8 cellular contexts compared by ENCODE assay signal in the genomic region with DNA sequence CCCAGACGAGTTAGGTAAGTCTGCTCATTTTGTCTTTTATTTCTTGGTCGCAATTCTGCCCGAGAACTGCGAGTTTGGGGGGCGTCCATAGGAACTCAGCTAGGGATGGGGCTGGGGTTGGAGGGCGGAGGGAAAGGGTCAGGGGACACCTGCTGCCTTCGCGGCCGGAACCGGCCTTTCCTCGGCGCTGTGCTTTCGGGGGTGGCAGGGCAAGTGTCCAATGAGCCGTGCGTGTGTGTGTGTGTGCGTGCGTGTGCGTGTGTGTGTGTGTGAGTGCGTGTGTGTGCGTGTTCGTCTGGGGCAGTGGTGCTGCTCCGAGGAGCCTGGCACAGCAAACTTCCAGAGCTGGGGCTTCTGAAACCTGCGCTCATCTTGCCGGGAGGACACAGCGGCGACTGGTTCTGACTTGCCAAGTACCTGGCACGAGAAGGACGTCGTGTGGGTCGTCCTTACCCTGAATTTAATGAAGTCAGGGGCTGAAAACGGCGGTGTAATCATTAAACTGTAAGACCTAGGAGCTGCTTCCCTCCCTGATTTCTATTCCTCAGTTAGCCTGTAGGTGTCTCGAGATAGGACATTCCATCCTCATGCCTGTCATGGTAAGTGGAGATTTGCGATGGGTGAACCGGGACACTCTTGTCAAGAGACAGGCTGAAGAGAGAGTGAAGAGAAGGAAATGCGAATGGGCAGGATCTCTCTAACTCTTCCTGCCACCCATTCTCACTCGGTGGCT. TPM values are rescaled to one million over a fixed set of nuclear protein-coding genes. Genes with fewer than 3 reads are reported as not detected.
DNase-seq lines count a peak whose midpoint lies in the region; ATAC-seq lines count a peak whose summit lies in the region.

No MANE protein-coding gene starts in this region.

- H2BK120ac ChIP-seq in neuronal stem cell (ENCODE audit: low read depth, low read length) = no peak overlapping the region

- no peak overlapping the region for H2AK5ac ChIP-seq in neuronal stem cell (ENCODE audit: low read depth, low read length)

- H3K27me3 ChIP-seq in GM23248 (replicated peaks; ENCODE audit: insufficient read depth) (no peaks in the 10 kb centered on the region), neuronal stem cell (ENCODE audit: control insufficient read depth in 3 of 3, insufficient read depth in 3 of 3, low read depth in 1 of 3, low read length in 3 of 3) (peaks cover 0 to 2% (median 0%) of the 10 kb centered on the region in 3 experiments)

- no peak overlapping the region for H3K14ac ChIP-seq in neuronal stem cell (ENCODE audit: low read length)

- no peak for ATAC-seq in GM21367 (IDR thresholded peaks at IDR 0.05; ENCODE audit: unreplicated experiment)
- ATAC-seq in GM19328 (IDR thresholded peaks at IDR 0.05; ENCODE audit: unreplicated experiment) = no peak

- H2BK12ac ChIP-seq in neuronal stem cell (ENCODE audit: low read length) = no peak overlapping the region

- H3K36me3 ChIP-seq in GM23248 (ENCODE audit: low read depth) = no peaks in the 10 kb centered on the region
- peaks cover 0 to 3% of the 10 kb centered on the region in 2 donors for H3K36me3 ChIP-seq in neuronal stem cell (replicated peaks in 1 of 2; ENCODE audit: control insufficient read depth in 2 of 2, insufficient read depth in 2 of 2, low read length in 2 of 2)

- peak overlapping the region; percentile 84 for H2AFZ ChIP-seq in GM23248
- H2AFZ ChIP-seq in neuronal stem cell (ENCODE audit: low read length) = peak overlapping the region; percentile 89

- no peak overlapping the region for H2BK5ac ChIP-seq in neuronal stem cell (ENCODE audit: low read length)

- peak; percentile 57 for DNase-seq in DMS 273 treated with DMSO at 0.1 percent for 48 hours (lab: John Stamatoyannopoulos, UW)
- peak; percentile 75 for DNase-seq in GM23248
- DNase-seq in NCI-H2081 (lab: John Stamatoyannopoulos, UW) = peak; percentile 14 to 66
- DNase-seq in activated T-cell treated with anti-CD3 and anti-CD28 coated beads, Interleukin-2, amount 50 U/mL, for 48 hours = peak; percentile 19 to 21
- peak; percentile 34 for DNase-seq in globus pallidus (ENCODE audit: low spot score)
- peak; percentile 49 for DNase-seq in neuronal stem cell (ENCODE audit: low spot score)

- H3K27ac ChIP-seq in GM23248 (no peak overlapping the region), neuronal stem cell (replicated peaks; ENCODE audit: low read length) (no peak overlapping the region)

- H3K18ac ChIP-seq in neuronal stem cell (ENCODE audit: low read length) = peak overlapping the region; percentile 83

- H3K9me3 ChIP-seq in GM23248 (ENCODE audit: low read depth) (no peaks in the 10 kb centered on the region), neuronal stem cell (replicated peaks in 1 of 2; ENCODE audit: control insufficient read depth in 2 of 2, insufficient read depth in 1 of 2, low read depth in 1 of 2, low read length in 2 of 2) (no peaks in the 10 kb centered on the region)

- no peaks in the 10 kb centered on the region for H3K79me2 ChIP-seq in GM23248 (ENCODE audit: insufficient read depth)

- 1 to 2% methylated on average over 35 to 37 of the region's 37 CpGs for WGBS in GM23248 (ENCODE audit: low coverage in 1 of 2, low lambda C conversion rate in 2 of 2, missing lambda C conversion rate in 2 of 2), 2 experiments
- WGBS in neuronal stem cell (ENCODE audit: extremely low coverage in 2 of 2, insufficient read length in 2 of 2, insufficient replicate concordance in 1 of 2), 2 donors = no CpG with 5 or more reads among the region's 37 CpGs

- peak overlapping the region; percentile 78 for H3K4me3 ChIP-seq in GM23248
- H3K4me3 ChIP-seq in neuronal stem cell (ENCODE audit: low read length in 2 of 2) = peak overlapping the region; percentile 66 to 89

- peaks cover 15% of the 10 kb centered on the region for H3F3A ChIP-seq in GM23248 (ENCODE audit: insufficient read depth)

- peaks cover 19% of the 10 kb centered on the region for H3K4me1 ChIP-seq in GM23248 (ENCODE audit: insufficient read depth)
- H3K4me1 ChIP-seq in neuronal stem cell (ENCODE audit: control insufficient read depth in 2 of 2, insufficient read depth in 1 of 2, low read depth in 1 of 2, low read length in 2 of 2) = peaks cover 5 to 24% of the 10 kb centered on the region in 2 donors

- no peak overlapping the region for H2BK15ac ChIP-seq in neuronal stem cell (ENCODE audit: low read length)

- peak overlapping the region; percentile 76 for H3K9ac ChIP-seq in GM23248
- peak overlapping the region; percentile 93 for H3K9ac ChIP-seq in neuronal stem cell (ENCODE audit: low read depth, low read length, poor library complexity)

- no peak overlapping the region for H3K23ac ChIP-seq in neuronal stem cell (ENCODE audit: low read depth, low read length, poor library complexity)

- no peak overlapping the region for H3K4ac ChIP-seq in neuronal stem cell (ENCODE audit: low read length)

- H3K9me2 ChIP-seq in GM23248 (ENCODE audit: insufficient read depth) = no peaks in the 10 kb centered on the region

- no peaks in the 10 kb centered on the region for H4K20me1 ChIP-seq in GM23248 (ENCODE audit: insufficient read depth)

- H4K8ac ChIP-seq in neuronal stem cell (ENCODE audit: low read depth, low read length) = no peak overlapping the region

- H4K91ac ChIP-seq in neuronal stem cell (ENCODE audit: low read depth, low read length, poor library complexity) = no peak overlapping the region

- in situ Hi-C loops in GM23248 (cut with MboI) = no loop called here

- no peaks in the 10 kb centered on the region for H3K79me1 ChIP-seq in neuronal stem cell (ENCODE audit: low read depth, low read length)

- peak overlapping the region; percentile 96 for H3K4me2 ChIP-seq in GM23248 (ENCODE audit: unreplicated experiment)
- peak overlapping the region; percentile 98 for H3K4me2 ChIP-seq in neuronal stem cell (ENCODE audit: insufficient read depth, low read length, poor library complexity, severe bottlenecking)

RNA-seq across cellular contexts. Expression of a gene that starts 27.0 kb away (rescaled TPM):
- 50.8 and 55.9 TPM in 2 replicates for total RNA-seq in GM23248 (2014; rRNA removed; shearing (Covaris generic))
- polyA plus RNA-seq in GM23248 (2016; fragmentation: Nextera tagmentation; extraction: Ambion mirVana) = 21.8 and 22.3 TPM in 2 replicates
- 12.4 TPM for polyA plus RNA-seq in neuronal stem cell (2013, experiment 1 of 2)
- 12.2 TPM for polyA plus RNA-seq in neuronal stem cell (2013, experiment 2 of 2)

Comparison
In these comparisons a context has a peak if more than half of its experiments do, and no peak if none do; other contexts are left out.
1. DNase-seq: peak in every context shown above with its lines; median percentile 75 in GM23248; 57 in DMS 273 treated with DMSO at 0.1 percent for 48 hours; 49 in neuronal stem cell; 40 in NCI-H2081; 34 in globus pallidus; 20 in activated T-cell treated with anti-CD3 and anti-CD28 coated beads, Interleukin-2, amount 50 U/mL, for 48 hours.